ENCODE assay signal across 12 cellular contexts in genomic region chr11:67627788-67628624, GRCh38. TPM values are rescaled to one million over a fixed set of nuclear protein-coding genes. Genes with fewer than 3 reads are reported as not detected.
DNase-seq lines count a peak whose midpoint lies in the region; ATAC-seq and TF ChIP-seq lines count a peak whose summit lies in the region.
"Had no signal": no experiment of that assay in that cellular context is flagged by ENCODE, and none has a peak within 500 bp of the region (broad histone marks: within the 10 kb centered on the region; RNA-seq: fewer than 3 reads in every experiment).

No MANE protein-coding gene starts in this region.

- DNase-seq in ELF-1 (ENCODE audit: low read depth, low spot score) (peak; percentile 72), Karpas-422 (no peak), colonic mucosa (peak; percentile 22), neuronal stem cell (ENCODE audit: low spot score) (no peak), kidney glomerular epithelial cell (lab: John Stamatoyannopoulos, UW) (no peak), AG20443 (ENCODE audit: low spot score) (no peak)
- DNase-seq: CD8-positive, alpha-beta memory T cell; hippocampal formation; SW 1271 had no signal

- H3K36me3 ChIP-seq in Karpas-422 (ENCODE audit: insufficient read depth, low read length), result no peaks in the 10 kb centered on the region; the same call in 1 of the 2 replicates
- H3K36me3 ChIP-seq in colonic mucosa, result no peaks in the 10 kb centered on the region
- H3K36me3 ChIP-seq in neuronal stem cell (replicated peaks in 1 of 2; ENCODE audit: control insufficient read depth in 2 of 2, insufficient read depth in 2 of 2, low read length in 2 of 2), result peaks cover 5% of the 10 kb centered on the region in 2 donors

- no peaks in the 10 kb centered on the region for H3K27me3 ChIP-seq in Karpas-422 (ENCODE audit: low read length)
- H3K27me3 ChIP-seq in colonic mucosa, result no peaks in the 10 kb centered on the region
- no peaks in the 10 kb centered on the region for H3K27me3 ChIP-seq in neuronal stem cell (ENCODE audit: control insufficient read depth in 3 of 3, insufficient read depth in 3 of 3, low read depth in 1 of 3, low read length in 3 of 3)

- H3K23ac ChIP-seq in neuronal stem cell (ENCODE audit: low read depth, low read length, poor library complexity), result peak overlapping the region; percentile 89

- H4K20me1 ChIP-seq in Karpas-422 (ENCODE audit: insufficient read depth, low read depth, low read length), result no peaks in the 10 kb centered on the region

- H3K79me1 ChIP-seq in neuronal stem cell (ENCODE audit: low read depth, low read length), result no peaks in the 10 kb centered on the region

- H3K27ac ChIP-seq in Karpas-422 (ENCODE audit: low read length) (no peak overlapping the region), colonic mucosa (no peak overlapping the region), neuronal stem cell (replicated peaks; ENCODE audit: low read length) (peak overlapping the region; percentile 63)

- peak overlapping the region; percentile 80 for H3K9ac ChIP-seq in Karpas-422 (ENCODE audit: low read length)
- peak overlapping the region in 1 of 2 donors; percentile 12 for H3K9ac ChIP-seq in colonic mucosa (ENCODE audit: low read depth in 2 of 2, low read length in 2 of 2)
- no peak overlapping the region for H3K9ac ChIP-seq in neuronal stem cell (ENCODE audit: low read depth, low read length, poor library complexity)

- intact Hi-C loops in colonic mucosa (cut with DNase I), result loop anchor here (5.0 kb wide), 1 partner anchor 34 kb away; no protein-coding TSS in a partner anchor

- H3K9me3 ChIP-seq in Karpas-422 (ENCODE audit: low read length) (no peaks in the 10 kb centered on the region), colonic mucosa (no peaks in the 10 kb centered on the region), neuronal stem cell (replicated peaks in 1 of 2; ENCODE audit: control insufficient read depth in 2 of 2, insufficient read depth in 1 of 2, low read depth in 1 of 2, low read length in 2 of 2) (no peaks in the 10 kb centered on the region)

- no peak overlapping the region for H3K14ac ChIP-seq in neuronal stem cell (ENCODE audit: low read length)

- H4K91ac ChIP-seq in neuronal stem cell (ENCODE audit: low read depth, low read length, poor library complexity), result no peak overlapping the region

- peak overlapping the region; percentile 32 for H3K18ac ChIP-seq in neuronal stem cell (ENCODE audit: low read length)

- H2AFZ ChIP-seq in Karpas-422 (ENCODE audit: low read length), result no peak overlapping the region
- H2AFZ ChIP-seq in neuronal stem cell (ENCODE audit: low read length), result no peak overlapping the region

- H3K4me3 ChIP-seq in Karpas-422 (ENCODE audit: low read length) (peak overlapping the region; percentile 61), colonic mucosa (no peak overlapping the region), neuronal stem cell (ENCODE audit: low read length in 2 of 2) (no peak overlapping the region)

- peak overlapping the region; percentile 84 for H2BK12ac ChIP-seq in neuronal stem cell (ENCODE audit: low read length)

- H3K4me1 ChIP-seq in Karpas-422 (ENCODE audit: low read length), result peaks cover 26% of the 10 kb centered on the region
- peaks cover 21% of the 10 kb centered on the region for H3K4me1 ChIP-seq in colonic mucosa
- peaks cover 8 to 18% of the 10 kb centered on the region in 2 donors for H3K4me1 ChIP-seq in neuronal stem cell (ENCODE audit: control insufficient read depth in 2 of 2, insufficient read depth in 1 of 2, low read depth in 1 of 2, low read length in 2 of 2)

- no CpG with 5 or more reads among the region's 15 CpGs for WGBS in neuronal stem cell (ENCODE audit: extremely low coverage in 2 of 2, insufficient read length in 2 of 2, insufficient replicate concordance in 1 of 2), 2 donors

- peak overlapping the region; percentile 62 for H2BK5ac ChIP-seq in neuronal stem cell (ENCODE audit: low read length)

- H3K79me2 ChIP-seq in Karpas-422 (ENCODE audit: low read length), result no peaks in the 10 kb centered on the region

- peak overlapping the region; percentile 68 for H3K4me2 ChIP-seq in Karpas-422 (ENCODE audit: low read depth, low read length, poor library complexity, severe bottlenecking)
- H3K4me2 ChIP-seq in neuronal stem cell (ENCODE audit: insufficient read depth, low read length, poor library complexity, severe bottlenecking), result no peak overlapping the region

- H3K4ac ChIP-seq in neuronal stem cell (ENCODE audit: low read length), result no peak overlapping the region

- H3K9me2 ChIP-seq in Karpas-422 (replicated peaks; ENCODE audit: insufficient read depth, low read length), result no peaks in the 10 kb centered on the region

- no peak overlapping the region for H4K8ac ChIP-seq in neuronal stem cell (ENCODE audit: low read depth, low read length)

- H2AK5ac ChIP-seq in neuronal stem cell (ENCODE audit: low read depth, low read length), result peak overlapping the region; percentile 78

- no peak for ATAC-seq in HG02981 (IDR thresholded peaks at IDR 0.05; ENCODE audit: unreplicated experiment)
- ATAC-seq in HG02588 (IDR thresholded peaks at IDR 0.05; ENCODE audit: unreplicated experiment), result no peak

- H2BK15ac ChIP-seq in neuronal stem cell (ENCODE audit: low read length), result no peak overlapping the region

- no peak overlapping the region for H2BK120ac ChIP-seq in neuronal stem cell (ENCODE audit: low read depth, low read length)

- TF ChIP-seq CTCF in colonic mucosa (IDR thresholded peaks at IDR 0.05), result no peak

RNA-seq across cellular contexts. Expression of gene NUDT8, which starts 1.7 kb away (rescaled TPM):
- total RNA-seq in Karpas-422 (2014; rRNA removed; shearing (Covaris generic); ENCODE audit: low replicate concordance), result 10.4 and 35.4 TPM in 2 replicates
- total RNA-seq in colonic mucosa, result 10 to 100 TPM; 35.1 to 52.5 TPM
- 7.6 TPM for polyA plus RNA-seq in neuronal stem cell (2013, experiment 1 of 2)
- polyA plus RNA-seq in neuronal stem cell (2013, experiment 2 of 2), result 6.7 TPM

RNA-seq across cellular contexts. Expression of gene TBX10, which starts 11.6 kb away (rescaled TPM):
- not detected in 2 replicates for total RNA-seq in Karpas-422 (2014; rRNA removed; shearing (Covaris generic); ENCODE audit: low replicate concordance)
- 10 to 100 TPM in 1 of 2 donors, 1 to 10 TPM in 1; 7.8 to 19.3 TPM for total RNA-seq in colonic mucosa
- polyA plus RNA-seq in neuronal stem cell (2013, experiment 1 of 2), result 0.04 TPM
- polyA plus RNA-seq in neuronal stem cell (2013, experiment 2 of 2), result 0.03 TPM
- total RNA-seq: aorta; CD8-positive, alpha-beta memory T cell had no signal
- polyA plus RNA-seq: CD8-positive, alpha-beta memory T cell had no signal

RNA-seq across cellular contexts. Expression of gene NDUFV1, which starts 21.3 kb away (rescaled TPM):
- total RNA-seq in Karpas-422 (2014; rRNA removed; shearing (Covaris generic); ENCODE audit: low replicate concordance), result 145 and 304 TPM in 2 replicates
- total RNA-seq in colonic mucosa, result 100 to 1,000 TPM; 329 to 361 TPM
- polyA plus RNA-seq in neuronal stem cell (2013, experiment 1 of 2), result 71.8 TPM
- polyA plus RNA-seq in neuronal stem cell (2013, experiment 2 of 2), result 67.2 TPM

RNA-seq across cellular contexts. Expression of gene ACY3, which starts 22.5 kb away (rescaled TPM):
- total RNA-seq in Karpas-422 (2014; rRNA removed; shearing (Covaris generic); ENCODE audit: low replicate concordance), result 0.89 and 2.2 TPM in 2 replicates
- total RNA-seq in colonic mucosa, result 10 to 100 TPM; 10.6 to 13.8 TPM
- polyA plus RNA-seq in neuronal stem cell (2013, experiment 1 of 2), result not detected
- polyA plus RNA-seq in neuronal stem cell (2013, experiment 2 of 2), result not detected
- total RNA-seq: aorta had no signal

RNA-seq across cellular contexts. Expression of gene GSTP1, which starts 44.4 kb away (rescaled TPM):
- 1,085 and 1,200 TPM in 2 replicates for total RNA-seq in Karpas-422 (2014; rRNA removed; shearing (Covaris generic); ENCODE audit: low replicate concordance)
- total RNA-seq in colonic mucosa, result 100 to 1,000 TPM; 543 to 842 TPM
- polyA plus RNA-seq in neuronal stem cell (2013, experiment 1 of 2), result 927 TPM
- polyA plus RNA-seq in neuronal stem cell (2013, experiment 2 of 2), result 915 TPM

Comparison
In these comparisons a context has a peak if more than half of its experiments do, and no peak if none do; other contexts are left out.
1. DNase-seq: peak in ELF-1 (single experiment) and colonic mucosa (single experiment); none in Karpas-422 (single experiment), neuronal stem cell (single experiment), kidney glomerular epithelial cell (single experiment) and AG20443 (single experiment).